Comparison of ENCODE assay signal across 9 cellular contexts in genomic region chr1:209808059-209808494, GRCh38. TPM values are rescaled to one million over a fixed set of nuclear protein-coding genes. Genes with fewer than 3 reads are reported as not detected.
DNase-seq lines count a peak whose midpoint lies in the region; ATAC-seq and TF ChIP-seq lines count a peak whose summit lies in the region.
"Had no signal": no experiment of that assay in that cellular context is flagged by ENCODE, and none has a peak within 500 bp of the region (broad histone marks: within the 10 kb centered on the region; RNA-seq: fewer than 3 reads in every experiment).

No MANE protein-coding gene starts in this region.

- H3K27me3 ChIP-seq in heart right ventricle, result no peaks in the 10 kb centered on the region
- H3K27me3 ChIP-seq in effector memory CD4-positive, alpha-beta T cell (replicated peaks; ENCODE audit: control insufficient read depth, insufficient read depth, low read length, poor library complexity, severe bottlenecking), result no peaks in the 10 kb centered on the region
- no peaks in the 10 kb centered on the region for H3K27me3 ChIP-seq in MM.1S (replicated peaks; ENCODE audit: insufficient read depth, low read length)

- peak; percentile 87 for DNase-seq in AG04449 (ENCODE audit: low read depth, low spot score)
- DNase-seq in T1000 (lab: John Stamatoyannopoulos, UW), result peak; percentile 78
- peak; percentile 59 to 80 for DNase-seq in heart right ventricle
- DNase-seq in stimulated activated effector memory CD8-positive, alpha-beta T cell treated with anti-CD3 and anti-CD28 coated beads, Interleukin-12 subunit alpha, Interleukin-12 subunit beta, amount 100 ng/mL, for 72 hours (ENCODE audit: low spot score in 2 of 2), result no peak
- DNase-seq in effector memory CD4-positive, alpha-beta T cell, result no peak
- DNase-seq in MM.1S, result no peak
- DNase-seq: activated CD8-positive, alpha-beta memory T cell treated with anti-CD3 and anti-CD28 coated beads for 24 hours had no signal

- no peak for TF ChIP-seq CTCF in AG04449 (IDR thresholded peaks at IDR 0.05; ENCODE audit: insufficient read depth, low read length, missing control alignments)
- no peak for TF ChIP-seq CTCF in heart right ventricle (IDR thresholded peaks at IDR 0.05)
- TF ChIP-seq CTCF in MM.1S (IDR thresholded peaks at IDR 0.05; ENCODE audit: low read length), result no peak

- no peaks in the 10 kb centered on the region for H3K9me3 Mint-ChIP-seq in stimulated activated effector memory CD8-positive, alpha-beta T cell treated with anti-CD3 and anti-CD28 coated beads, Interleukin-12 subunit alpha, Interleukin-12 subunit beta, amount 100 ng/mL, for 72 hours

- no peak for TF ChIP-seq EP300 in Ishikawa (IDR thresholded peaks at IDR 0.05; ENCODE audit: borderline replicate concordance)

- no peaks in the 10 kb centered on the region for H4K20me1 ChIP-seq in MM.1S (ENCODE audit: insufficient read depth, low read length)

- intact Hi-C loops in heart right ventricle (cut with DNase I), result no loop called here

- CTCF ChIA-PET in AG04449 (lab: Yijun Ruan, JAX), result interaction anchor here (0.8 to 12.6 kb wide), 4 partner anchors 8 to 60 kb away, joined by 3 to 293 read pairs (median 4); partner anchors contain the start of gene UTP25

- H3K4me3 ChIP-seq in AG04449 (ENCODE audit: low read depth, low read length), result no peak overlapping the region
- H3K4me3 ChIP-seq in heart right ventricle, result no peak overlapping the region
- no peak overlapping the region for H3K4me3 ChIP-seq in effector memory CD4-positive, alpha-beta T cell (ENCODE audit: insufficient read depth, low read depth, low read length, poor library complexity, severe bottlenecking)
- H3K4me3 ChIP-seq in MM.1S (ENCODE audit: low read length), result no peak overlapping the region

- H3K36me3 ChIP-seq in heart right ventricle (no peaks in the 10 kb centered on the region), MM.1S (replicated peaks; ENCODE audit: insufficient read depth, low read length) (no peaks in the 10 kb centered on the region)
- H3K36me3 ChIP-seq in effector memory CD4-positive, alpha-beta T cell (ENCODE audit: control insufficient read depth, insufficient read depth, low read length), result no peaks in the 10 kb centered on the region

- H3K27ac ChIP-seq in heart right ventricle (peak overlapping the region in 8 of 10 donors; percentile 2 to 69 (median 50)), MM.1S (ENCODE audit: low read length) (no peak overlapping the region)
- no peak overlapping the region for H3K27ac ChIP-seq in effector memory CD4-positive, alpha-beta T cell (ENCODE audit: insufficient read depth, low read length, poor library complexity, severe bottlenecking)

- no peaks in the 10 kb centered on the region for H3K36me3 Mint-ChIP-seq in stimulated activated effector memory CD8-positive, alpha-beta T cell treated with anti-CD3 and anti-CD28 coated beads, Interleukin-12 subunit alpha, Interleukin-12 subunit beta, amount 100 ng/mL, for 72 hours

- no peak overlapping the region for H3K4me2 ChIP-seq in MM.1S (ENCODE audit: low read depth, low read length)

- peaks cover 21% of the 10 kb centered on the region for H3K4me1 Mint-ChIP-seq in stimulated activated effector memory CD8-positive, alpha-beta T cell treated with anti-CD3 and anti-CD28 coated beads, Interleukin-12 subunit alpha, Interleukin-12 subunit beta, amount 100 ng/mL, for 72 hours

- ATAC-seq in heart right ventricle (peak; percentile 82 to 97 (median 90)), GM18873 (IDR thresholded peaks at IDR 0.05; ENCODE audit: low FRiP score, unreplicated experiment) (no peak)
- ATAC-seq in stimulated activated effector memory CD8-positive, alpha-beta T cell treated with anti-CD3 and anti-CD28 coated beads, Interleukin-12 subunit alpha, Interleukin-12 subunit beta, amount 100 ng/mL, for 72 hours, result no peak

- no peak overlapping the region for H2AFZ ChIP-seq in MM.1S (ENCODE audit: low read length)

- TF ChIP-seq RAD21 in Ishikawa (IDR thresholded peaks at IDR 0.05; ENCODE audit: low read depth), result no peak

- no peak overlapping the region for H3K27ac Mint-ChIP-seq in stimulated activated effector memory CD8-positive, alpha-beta T cell treated with anti-CD3 and anti-CD28 coated beads, Interleukin-12 subunit alpha, Interleukin-12 subunit beta, amount 100 ng/mL, for 72 hours

- H3K9ac ChIP-seq in MM.1S (ENCODE audit: low read length), result no peak overlapping the region

- H3K9me3 ChIP-seq in heart right ventricle, result no peaks in the 10 kb centered on the region
- no peaks in the 10 kb centered on the region for H3K9me3 ChIP-seq in effector memory CD4-positive, alpha-beta T cell (ENCODE audit: control insufficient read depth, low read length)
- H3K9me3 ChIP-seq in MM.1S (replicated peaks; ENCODE audit: insufficient read depth, low read length), result no peaks in the 10 kb centered on the region

- POLR2A ChIA-PET in AG04449 (lab: Yijun Ruan, JAX), result no interaction called here

- H3F3A ChIP-seq in MM.1S (ENCODE audit: insufficient read depth, low read length), result no peaks in the 10 kb centered on the region

- no peak overlapping the region for H3K4me3 Mint-ChIP-seq in stimulated activated effector memory CD8-positive, alpha-beta T cell treated with anti-CD3 and anti-CD28 coated beads, Interleukin-12 subunit alpha, Interleukin-12 subunit beta, amount 100 ng/mL, for 72 hours

- no peaks in the 10 kb centered on the region for H3K79me2 ChIP-seq in MM.1S (ENCODE audit: low read length)

- no peaks in the 10 kb centered on the region for H3K9me2 ChIP-seq in MM.1S (replicated peaks; ENCODE audit: insufficient read depth, low read length)

- H3K4me1 ChIP-seq in heart right ventricle (peaks cover 0 to 29% (median 17%) of the 10 kb centered on the region in 9 donors), MM.1S (ENCODE audit: low read length) (no peaks in the 10 kb centered on the region)
- peaks cover 11% of the 10 kb centered on the region for H3K4me1 ChIP-seq in effector memory CD4-positive, alpha-beta T cell (ENCODE audit: control insufficient read depth, insufficient read depth, low read length, poor library complexity, severe bottlenecking)

TF ChIP-seq in Ishikawa, 13 proteins besides CTCF, POLR2A, EP300 and RAD21:
- TF ChIP-seq YY1 (IDR thresholded peaks at IDR 0.05; ENCODE audit: low read depth), result no peak
- TF ChIP-seq NFIC (IDR thresholded peaks at IDR 0.05), result 0 out of 2 replicates have a peak, but pooled peaks have one; percentile 26
- TF ChIP-seq, protein P1, sequence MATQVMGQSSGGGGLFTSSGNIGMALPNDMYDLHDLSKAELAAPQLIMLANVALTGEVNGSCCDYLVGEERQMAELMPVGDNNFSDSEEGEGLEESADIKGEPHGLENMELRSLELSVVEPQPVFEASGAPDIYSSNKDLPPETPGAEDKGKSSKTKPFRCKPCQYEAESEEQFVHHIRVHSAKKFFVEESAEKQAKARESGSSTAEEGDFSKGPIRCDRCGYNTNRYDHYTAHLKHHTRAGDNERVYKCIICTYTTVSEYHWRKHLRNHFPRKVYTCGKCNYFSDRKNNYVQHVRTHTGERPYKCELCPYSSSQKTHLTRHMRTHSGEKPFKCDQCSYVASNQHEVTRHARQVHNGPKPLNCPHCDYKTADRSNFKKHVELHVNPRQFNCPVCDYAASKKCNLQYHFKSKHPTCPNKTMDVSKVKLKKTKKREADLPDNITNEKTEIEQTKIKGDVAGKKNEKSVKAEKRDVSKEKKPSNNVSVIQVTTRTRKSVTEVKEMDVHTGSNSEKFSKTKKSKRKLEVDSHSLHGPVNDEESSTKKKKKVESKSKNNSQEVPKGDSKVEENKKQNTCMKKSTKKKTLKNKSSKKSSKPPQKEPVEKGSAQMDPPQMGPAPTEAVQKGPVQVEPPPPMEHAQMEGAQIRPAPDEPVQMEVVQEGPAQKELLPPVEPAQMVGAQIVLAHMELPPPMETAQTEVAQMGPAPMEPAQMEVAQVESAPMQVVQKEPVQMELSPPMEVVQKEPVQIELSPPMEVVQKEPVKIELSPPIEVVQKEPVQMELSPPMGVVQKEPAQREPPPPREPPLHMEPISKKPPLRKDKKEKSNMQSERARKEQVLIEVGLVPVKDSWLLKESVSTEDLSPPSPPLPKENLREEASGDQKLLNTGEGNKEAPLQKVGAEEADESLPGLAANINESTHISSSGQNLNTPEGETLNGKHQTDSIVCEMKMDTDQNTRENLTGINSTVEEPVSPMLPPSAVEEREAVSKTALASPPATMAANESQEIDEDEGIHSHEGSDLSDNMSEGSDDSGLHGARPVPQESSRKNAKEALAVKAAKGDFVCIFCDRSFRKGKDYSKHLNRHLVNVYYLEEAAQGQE (IDR thresholded peaks at IDR 0.05; ENCODE audit: low read depth), result no peak
- no peak for TF ChIP-seq MAX (IDR thresholded peaks at IDR 0.05)

RNA-seq across cellular contexts. Expression of gene IRF6, which starts 2.1 kb away (rescaled TPM):
- 10 to 100 TPM; 25.1 to 69.4 (median 43.8) TPM for total RNA-seq in heart right ventricle
- polyA plus RNA-seq in heart right ventricle, result 10 to 100 TPM in 1 of 2 donors, 1 to 10 TPM in 1; 1.2 to 11.3 TPM

RNA-seq across cellular contexts. Expression of gene UTP25, which starts 19.7 kb away (rescaled TPM):
- 1 to 10 TPM; 2.3 to 4.2 (median 3.4) TPM for total RNA-seq in heart right ventricle
- polyA plus RNA-seq in heart right ventricle, result 1 to 10 TPM in 1 of 2 donors, under 1 TPM in 1; 0.73 to 1.5 TPM

RNA-seq across cellular contexts. Expression of gene C1orf74, which starts 23.7 kb away (rescaled TPM):
- 1 to 10 TPM; 1.2 to 2.8 (median 1.9) TPM for total RNA-seq in heart right ventricle
- polyA plus RNA-seq in heart right ventricle, result 1 to 10 TPM; 1.0 to 1.2 TPM

RNA-seq across cellular contexts. Expression of gene TRAF3IP3, which starts 52.2 kb away (rescaled TPM):
- total RNA-seq in heart right ventricle, result 1 to 10 TPM in 4 of 10 donors, under 1 TPM in 6; 0.45 to 8.0 (median 0.85) TPM
- under 1 TPM; 0.58 to 0.59 TPM for polyA plus RNA-seq in heart right ventricle

Comparison
In these comparisons a context has a peak if more than half of its experiments do, and no peak if none do; other contexts are left out.
1. DNase-seq: peak in AG04449 (single experiment), T1000 (single experiment) and heart right ventricle (2 of 2); none in stimulated activated effector memory CD8-positive, alpha-beta T cell treated with anti-CD3 and anti-CD28 coated beads, Interleukin-12 subunit alpha, Interleukin-12 subunit beta, amount 100 ng/mL, for 72 hours (0 of 2), effector memory CD4-positive, alpha-beta T cell (0 of 3) and MM.1S (single experiment).
2. ATAC-seq: peak in heart right ventricle (8 of 8); none in stimulated activated effector memory CD8-positive, alpha-beta T cell treated with anti-CD3 and anti-CD28 coated beads, Interleukin-12 subunit alpha, Interleukin-12 subunit beta, amount 100 ng/mL, for 72 hours (single experiment) and GM18873 (single experiment).
3. H3K27ac ChIP-seq: peak in heart right ventricle (8 of 10); none in effector memory CD4-positive, alpha-beta T cell (single experiment) and MM.1S (single experiment).